ENCODE assay signal across 1 cellular context in the genomic region with DNA sequence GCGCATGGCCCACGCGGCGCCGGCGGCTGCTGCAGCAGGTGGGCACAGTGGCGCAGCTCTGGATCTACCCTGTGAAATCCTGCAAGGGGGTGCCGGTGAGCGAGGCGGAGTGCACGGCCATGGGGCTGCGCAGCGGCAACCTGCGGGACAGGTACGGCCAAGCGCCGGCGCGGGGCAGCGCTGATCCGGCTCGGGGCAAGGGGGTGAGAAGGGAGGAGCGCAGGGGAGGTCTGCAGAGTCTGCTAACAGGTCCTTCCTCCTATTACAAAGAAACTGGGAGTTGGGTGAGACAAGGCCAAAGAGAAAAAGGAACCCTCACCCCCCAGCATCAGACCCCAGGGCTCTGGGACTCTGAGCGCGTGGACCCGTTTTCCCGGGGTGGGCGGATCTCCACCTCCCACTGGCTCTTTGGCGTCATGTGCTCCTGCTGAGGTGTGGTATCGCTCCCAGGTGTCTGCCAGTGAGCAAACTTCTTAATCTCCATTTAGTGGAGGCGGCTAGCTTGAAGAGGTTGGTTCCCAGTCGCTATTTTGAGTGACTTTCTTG.
A peak's percentile ranks its signal among the peaks of the same experiment; 100 is the strongest.
TF ChIP-seq lines count a peak whose summit lies in the region.

No MANE protein-coding gene starts in this region.

TF ChIP-seq in HepG2, 621 proteins besides CTCF, POLR2A, EP300 and RAD21 (continued from another document and continues in another):
- TF ChIP-seq, protein P1, sequence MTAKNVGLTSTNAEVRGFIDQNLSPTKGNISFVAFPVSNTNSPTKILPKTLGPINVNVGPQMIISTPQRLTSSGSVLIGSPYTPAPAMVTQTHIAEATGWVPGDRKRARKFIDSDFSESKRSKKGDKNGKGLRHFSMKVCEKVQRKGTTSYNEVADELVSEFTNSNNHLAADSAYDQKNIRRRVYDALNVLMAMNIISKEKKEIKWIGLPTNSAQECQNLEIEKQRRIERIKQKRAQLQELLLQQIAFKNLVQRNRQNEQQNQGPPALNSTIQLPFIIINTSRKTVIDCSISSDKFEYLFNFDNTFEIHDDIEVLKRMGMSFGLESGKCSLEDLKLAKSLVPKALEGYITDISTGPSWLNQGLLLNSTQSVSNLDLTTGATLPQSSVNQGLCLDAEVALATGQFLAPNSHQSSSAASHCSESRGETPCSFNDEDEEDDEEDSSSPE (CRISPR knock-in tag; IDR thresholded peaks at IDR 0.05): peak; percentile 45; the same call in 1 of the 2 replicates
- TF ChIP-seq ZNF841 (CRISPR knock-in tag; IDR thresholded peaks at IDR 0.05; ENCODE audit: borderline replicate concordance) (0 out of 2 replicates have a peak, but pooled peaks have one; percentile 53), JUN (CRISPR knock-in tag; IDR thresholded peaks at IDR 0.05) (peak; percentile 4; the same call in 1 of the 2 replicates), ZNF256 (CRISPR knock-in tag; conservative IDR thresholded peaks at IDR 0.05) (0 out of 2 replicates have a peak, but pooled peaks have one; percentile 24), SAP130 (CRISPR knock-in tag; IDR thresholded peaks at IDR 0.05; ENCODE audit: low read depth) (peak; percentile 62), ZNF709 (CRISPR knock-in tag; IDR thresholded peaks at IDR 0.05) (peak; percentile 57; the same call in 1 of the 2 replicates), SSRP1 (CRISPR knock-in tag; IDR thresholded peaks at IDR 0.05) (no peak), ZFP90 (CRISPR knock-in tag; IDR thresholded peaks at IDR 0.05; ENCODE audit: borderline replicate concordance) (0 out of 2 replicates have a peak, but pooled peaks have one; percentile 42), TBL1XR1 (IDR thresholded peaks at IDR 0.05; ENCODE audit: borderline replicate concordance, low read length, partially characterized antibody) (no peak), ETV6 (CRISPR knock-in tag; conservative IDR thresholded peaks at IDR 0.05) (no peak), HDAC1 (CRISPR knock-in tag; IDR thresholded peaks at IDR 0.05) (peak; percentile 47; the same call in 1 of the 2 replicates), NR2C2 (CRISPR knock-in tag; IDR thresholded peaks at IDR 0.05; ENCODE audit: borderline replicate concordance) (peak; percentile 14; the same call in 1 of the 2 replicates), TRIM24 (CRISPR knock-in tag; IDR thresholded peaks at IDR 0.05) (no peak), MYNN (CRISPR knock-in tag; IDR thresholded peaks at IDR 0.05; ENCODE audit: low read depth) (no peak), ZNF468 (CRISPR knock-in tag; IDR thresholded peaks at IDR 0.05) (0 out of 2 replicates have a peak, but pooled peaks have one; percentile 15), ERF (CRISPR knock-in tag; IDR thresholded peaks at IDR 0.05) (peak; percentile 2; the same call in 1 of the 2 replicates), ZNF260 (CRISPR knock-in tag; IDR thresholded peaks at IDR 0.05; ENCODE audit: borderline replicate concordance, low read depth) (no peak), TBP (CRISPR knock-in tag; IDR thresholded peaks at IDR 0.05) (no peak), FOXJ3 (CRISPR knock-in tag; IDR thresholded peaks at IDR 0.05; ENCODE audit: borderline replicate concordance) (0 out of 2 replicates have a peak, but pooled peaks have one; percentile 26), DMAP1 (CRISPR knock-in tag; IDR thresholded peaks at IDR 0.05) (peak; percentile 45; the same call in 1 of the 2 replicates), KLF12 (CRISPR knock-in tag; IDR thresholded peaks at IDR 0.05; ENCODE audit: borderline replicate concordance) (peak; percentile 37; the same call in 1 of the 2 replicates)
- TF ChIP-seq, protein P2, sequence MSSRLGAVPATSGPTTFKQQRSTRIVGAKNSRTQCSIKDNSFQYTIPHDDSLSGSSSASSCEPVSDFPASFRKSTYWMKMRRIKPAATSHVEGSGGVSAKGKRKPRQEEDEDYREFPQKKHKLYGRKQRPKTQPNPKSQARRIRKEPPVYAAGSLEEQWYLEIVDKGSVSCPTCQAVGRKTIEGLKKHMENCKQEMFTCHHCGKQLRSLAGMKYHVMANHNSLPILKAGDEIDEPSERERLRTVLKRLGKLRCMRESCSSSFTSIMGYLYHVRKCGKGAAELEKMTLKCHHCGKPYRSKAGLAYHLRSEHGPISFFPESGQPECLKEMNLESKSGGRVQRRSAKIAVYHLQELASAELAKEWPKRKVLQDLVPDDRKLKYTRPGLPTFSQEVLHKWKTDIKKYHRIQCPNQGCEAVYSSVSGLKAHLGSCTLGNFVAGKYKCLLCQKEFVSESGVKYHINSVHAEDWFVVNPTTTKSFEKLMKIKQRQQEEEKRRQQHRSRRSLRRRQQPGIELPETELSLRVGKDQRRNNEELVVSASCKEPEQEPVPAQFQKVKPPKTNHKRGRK (CRISPR knock-in tag; IDR thresholded peaks at IDR 0.05): no peak
- TF ChIP-seq, protein P3, sequence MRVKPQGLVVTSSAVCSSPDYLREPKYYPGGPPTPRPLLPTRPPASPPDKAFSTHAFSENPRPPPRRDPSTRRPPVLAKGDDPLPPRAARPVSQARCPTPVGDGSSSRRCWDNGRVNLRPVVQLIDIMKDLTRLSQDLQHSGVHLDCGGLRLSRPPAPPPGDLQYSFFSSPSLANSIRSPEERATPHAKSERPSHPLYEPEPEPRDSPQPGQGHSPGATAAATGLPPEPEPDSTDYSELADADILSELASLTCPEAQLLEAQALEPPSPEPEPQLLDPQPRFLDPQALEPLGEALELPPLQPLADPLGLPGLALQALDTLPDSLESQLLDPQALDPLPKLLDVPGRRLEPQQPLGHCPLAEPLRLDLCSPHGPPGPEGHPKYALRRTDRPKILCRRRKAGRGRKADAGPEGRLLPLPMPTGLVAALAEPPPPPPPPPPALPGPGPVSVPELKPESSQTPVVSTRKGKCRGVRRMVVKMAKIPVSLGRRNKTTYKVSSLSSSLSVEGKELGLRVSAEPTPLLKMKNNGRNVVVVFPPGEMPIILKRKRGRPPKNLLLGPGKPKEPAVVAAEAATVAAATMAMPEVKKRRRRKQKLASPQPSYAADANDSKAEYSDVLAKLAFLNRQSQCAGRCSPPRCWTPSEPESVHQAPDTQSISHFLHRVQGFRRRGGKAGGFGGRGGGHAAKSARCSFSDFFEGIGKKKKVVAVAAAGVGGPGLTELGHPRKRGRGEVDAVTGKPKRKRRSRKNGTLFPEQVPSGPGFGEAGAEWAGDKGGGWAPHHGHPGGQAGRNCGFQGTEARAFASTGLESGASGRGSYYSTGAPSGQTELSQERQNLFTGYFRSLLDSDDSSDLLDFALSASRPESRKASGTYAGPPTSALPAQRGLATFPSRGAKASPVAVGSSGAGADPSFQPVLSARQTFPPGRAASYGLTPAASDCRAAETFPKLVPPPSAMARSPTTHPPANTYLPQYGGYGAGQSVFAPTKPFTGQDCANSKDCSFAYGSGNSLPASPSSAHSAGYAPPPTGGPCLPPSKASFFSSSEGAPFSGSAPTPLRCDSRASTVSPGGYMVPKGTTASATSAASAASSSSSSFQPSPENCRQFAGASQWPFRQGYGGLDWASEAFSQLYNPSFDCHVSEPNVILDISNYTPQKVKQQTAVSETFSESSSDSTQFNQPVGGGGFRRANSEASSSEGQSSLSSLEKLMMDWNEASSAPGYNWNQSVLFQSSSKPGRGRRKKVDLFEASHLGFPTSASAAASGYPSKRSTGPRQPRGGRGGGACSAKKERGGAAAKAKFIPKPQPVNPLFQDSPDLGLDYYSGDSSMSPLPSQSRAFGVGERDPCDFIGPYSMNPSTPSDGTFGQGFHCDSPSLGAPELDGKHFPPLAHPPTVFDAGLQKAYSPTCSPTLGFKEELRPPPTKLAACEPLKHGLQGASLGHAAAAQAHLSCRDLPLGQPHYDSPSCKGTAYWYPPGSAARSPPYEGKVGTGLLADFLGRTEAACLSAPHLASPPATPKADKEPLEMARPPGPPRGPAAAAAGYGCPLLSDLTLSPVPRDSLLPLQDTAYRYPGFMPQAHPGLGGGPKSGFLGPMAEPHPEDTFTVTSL (CRISPR knock-in tag; IDR thresholded peaks at IDR 0.05; ENCODE audit: borderline replicate concordance): 0 out of 2 replicates have a peak, but pooled peaks have one; percentile 45
- TF ChIP-seq, protein P4, sequence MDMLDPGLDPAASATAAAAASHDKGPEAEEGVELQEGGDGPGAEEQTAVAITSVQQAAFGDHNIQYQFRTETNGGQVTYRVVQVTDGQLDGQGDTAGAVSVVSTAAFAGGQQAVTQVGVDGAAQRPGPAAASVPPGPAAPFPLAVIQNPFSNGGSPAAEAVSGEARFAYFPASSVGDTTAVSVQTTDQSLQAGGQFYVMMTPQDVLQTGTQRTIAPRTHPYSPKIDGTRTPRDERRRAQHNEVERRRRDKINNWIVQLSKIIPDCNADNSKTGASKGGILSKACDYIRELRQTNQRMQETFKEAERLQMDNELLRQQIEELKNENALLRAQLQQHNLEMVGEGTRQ (IDR thresholded peaks at IDR 0.05; ENCODE audit: low read depth, low read length): peak; percentile 75
- TF ChIP-seq, protein P4 (CRISPR knock-in tag; IDR thresholded peaks at IDR 0.05; ENCODE audit: borderline replicate concordance): peak; percentile 90; the same call in 1 of the 2 replicates
- TF ChIP-seq, protein P5, sequence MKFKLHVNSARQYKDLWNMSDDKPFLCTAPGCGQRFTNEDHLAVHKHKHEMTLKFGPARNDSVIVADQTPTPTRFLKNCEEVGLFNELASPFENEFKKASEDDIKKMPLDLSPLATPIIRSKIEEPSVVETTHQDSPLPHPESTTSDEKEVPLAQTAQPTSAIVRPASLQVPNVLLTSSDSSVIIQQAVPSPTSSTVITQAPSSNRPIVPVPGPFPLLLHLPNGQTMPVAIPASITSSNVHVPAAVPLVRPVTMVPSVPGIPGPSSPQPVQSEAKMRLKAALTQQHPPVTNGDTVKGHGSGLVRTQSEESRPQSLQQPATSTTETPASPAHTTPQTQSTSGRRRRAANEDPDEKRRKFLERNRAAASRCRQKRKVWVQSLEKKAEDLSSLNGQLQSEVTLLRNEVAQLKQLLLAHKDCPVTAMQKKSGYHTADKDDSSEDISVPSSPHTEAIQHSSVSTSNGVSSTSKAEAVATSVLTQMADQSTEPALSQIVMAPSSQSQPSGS (CRISPR knock-in tag; IDR thresholded peaks at IDR 0.05): no peak
- TF ChIP-seq, protein P6, sequence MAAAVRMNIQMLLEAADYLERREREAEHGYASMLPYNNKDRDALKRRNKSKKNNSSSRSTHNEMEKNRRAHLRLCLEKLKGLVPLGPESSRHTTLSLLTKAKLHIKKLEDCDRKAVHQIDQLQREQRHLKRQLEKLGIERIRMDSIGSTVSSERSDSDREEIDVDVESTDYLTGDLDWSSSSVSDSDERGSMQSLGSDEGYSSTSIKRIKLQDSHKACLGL (CRISPR knock-in tag; IDR thresholded peaks at IDR 0.05): peak; percentile 51; the same call in 1 of the 2 replicates
- TF ChIP-seq, protein P7, sequence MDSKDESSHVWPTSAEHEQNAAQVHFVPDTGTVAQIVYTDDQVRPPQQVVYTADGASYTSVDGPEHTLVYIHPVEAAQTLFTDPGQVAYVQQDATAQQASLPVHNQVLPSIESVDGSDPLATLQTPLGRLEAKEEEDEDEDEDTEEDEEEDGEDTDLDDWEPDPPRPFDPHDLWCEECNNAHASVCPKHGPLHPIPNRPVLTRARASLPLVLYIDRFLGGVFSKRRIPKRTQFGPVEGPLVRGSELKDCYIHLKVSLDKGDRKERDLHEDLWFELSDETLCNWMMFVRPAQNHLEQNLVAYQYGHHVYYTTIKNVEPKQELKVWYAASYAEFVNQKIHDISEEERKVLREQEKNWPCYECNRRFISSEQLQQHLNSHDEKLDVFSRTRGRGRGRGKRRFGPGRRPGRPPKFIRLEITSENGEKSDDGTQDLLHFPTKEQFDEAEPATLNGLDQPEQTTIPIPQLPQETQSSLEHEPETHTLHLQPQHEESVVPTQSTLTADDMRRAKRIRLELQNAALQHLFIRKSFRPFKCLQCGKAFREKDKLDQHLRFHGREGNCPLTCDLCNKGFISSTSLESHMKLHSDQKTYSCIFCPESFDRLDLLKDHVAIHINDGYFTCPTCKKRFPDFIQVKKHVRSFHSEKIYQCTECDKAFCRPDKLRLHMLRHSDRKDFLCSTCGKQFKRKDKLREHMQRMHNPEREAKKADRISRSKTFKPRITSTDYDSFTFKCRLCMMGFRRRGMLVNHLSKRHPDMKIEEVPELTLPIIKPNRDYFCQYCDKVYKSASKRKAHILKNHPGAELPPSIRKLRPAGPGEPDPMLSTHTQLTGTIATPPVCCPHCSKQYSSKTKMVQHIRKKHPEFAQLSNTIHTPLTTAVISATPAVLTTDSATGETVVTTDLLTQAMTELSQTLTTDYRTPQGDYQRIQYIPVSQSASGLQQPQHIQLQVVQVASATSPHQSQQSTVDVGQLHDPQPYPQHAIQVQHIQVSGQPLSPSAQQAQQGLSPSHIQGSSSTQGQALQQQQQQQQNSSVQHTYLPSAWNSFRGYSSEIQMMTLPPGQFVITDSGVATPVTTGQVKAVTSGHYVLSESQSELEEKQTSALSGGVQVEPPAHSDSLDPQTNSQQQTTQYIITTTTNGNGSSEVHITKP (CRISPR knock-in tag; IDR thresholded peaks at IDR 0.05; ENCODE audit: low read depth): no peak
- TF ChIP-seq, protein P8, sequence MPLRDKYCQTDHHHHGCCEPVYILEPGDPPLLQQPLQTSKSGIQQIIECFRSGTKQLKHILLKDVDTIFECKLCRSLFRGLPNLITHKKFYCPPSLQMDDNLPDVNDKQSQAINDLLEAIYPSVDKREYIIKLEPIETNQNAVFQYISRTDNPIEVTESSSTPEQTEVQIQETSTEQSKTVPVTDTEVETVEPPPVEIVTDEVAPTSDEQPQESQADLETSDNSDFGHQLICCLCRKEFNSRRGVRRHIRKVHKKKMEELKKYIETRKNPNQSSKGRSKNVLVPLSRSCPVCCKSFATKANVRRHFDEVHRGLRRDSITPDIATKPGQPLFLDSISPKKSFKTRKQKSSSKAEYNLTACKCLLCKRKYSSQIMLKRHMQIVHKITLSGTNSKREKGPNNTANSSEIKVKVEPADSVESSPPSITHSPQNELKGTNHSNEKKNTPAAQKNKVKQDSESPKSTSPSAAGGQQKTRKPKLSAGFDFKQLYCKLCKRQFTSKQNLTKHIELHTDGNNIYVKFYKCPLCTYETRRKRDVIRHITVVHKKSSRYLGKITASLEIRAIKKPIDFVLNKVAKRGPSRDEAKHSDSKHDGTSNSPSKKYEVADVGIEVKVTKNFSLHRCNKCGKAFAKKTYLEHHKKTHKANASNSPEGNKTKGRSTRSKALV (CRISPR knock-in tag; IDR thresholded peaks at IDR 0.05): peak; percentile 12
